In genomic region chr2:201126308-201127127, GRCh38 we compare ENCODE assay signal across 8 cellular contexts. TPM values are rescaled to one million over a fixed set of nuclear protein-coding genes. Genes with fewer than 3 reads are reported as not detected.
A peak's percentile ranks its signal among the peaks of the same experiment; 100 is the strongest.
DNase-seq lines count a peak whose midpoint lies in the region; ATAC-seq, FAIRE-seq and TF ChIP-seq lines count a peak whose summit lies in the region.

No MANE protein-coding gene starts in this region.

- H3K4me3 ChIP-seq in kidney (ENCODE audit: low read length in 2 of 2) = peak overlapping the region in 1 of 2 donors; percentile 47
- peak overlapping the region in 1 of 2 donors; percentile 8 for H3K4me3 ChIP-seq in tibial artery

- H3K36me3 ChIP-seq in kidney (ENCODE audit: control insufficient read depth in 1 of 2, insufficient read depth in 2 of 2, low read length in 2 of 2) = peaks cover 0 to 5% of the 10 kb centered on the region in 2 donors
- peaks cover 0 to 6% (median 5%) of the 10 kb centered on the region in 3 donors for H3K36me3 ChIP-seq in tibial artery

- no peaks in the 10 kb centered on the region for H3K9me3 Mint-ChIP-seq in activated naive CD4-positive, alpha-beta T cell treated with anti-CD3 and anti-CD28 coated beads, Interleukin-2, amount 50 U/mL, for 72 hours

- H3K4me1 ChIP-seq in kidney (ENCODE audit: control insufficient read depth in 1 of 2, insufficient read depth in 1 of 2, low read depth in 1 of 2, low read length in 2 of 2) = peaks cover 58 to 84% of the 10 kb centered on the region in 2 donors
- peaks cover 0 to 100% (median 63%) of the 10 kb centered on the region in 4 donors for H3K4me1 ChIP-seq in tibial artery

- no peak for DNase-seq in GM12891 (ENCODE audit: insufficient read length, low spot score)
- no peak for DNase-seq in activated naive CD4-positive, alpha-beta T cell treated with anti-CD3 and anti-CD28 coated beads, Interleukin-2, amount 50 U/mL, for 72 hours (ENCODE audit: low spot score in 2 of 2)
- no peak for DNase-seq in kidney
- no peak for DNase-seq in tibial artery
- no peak for DNase-seq in LoVo (ENCODE audit: low spot score)
- no peak for DNase-seq in NCI-H1092 (lab: John Stamatoyannopoulos, UW)

- TF ChIP-seq CTCF in kidney (IDR thresholded peaks at IDR 0.05; ENCODE audit: borderline replicate concordance, extremely low read depth, insufficient read depth) (no peak), tibial artery (IDR thresholded peaks at IDR 0.05) (no peak)

- peak; percentile 48 for FAIRE-seq in GM12891 (lab: Jason Lieb, UNC)
- no peak for FAIRE-seq in kidney (lab: Jason Lieb, UNC)

- peaks cover 46 to 47% of the 10 kb centered on the region in 2 donors for H3K36me3 Mint-ChIP-seq in activated naive CD4-positive, alpha-beta T cell treated with anti-CD3 and anti-CD28 coated beads, Interleukin-2, amount 50 U/mL, for 72 hours

- intact Hi-C loops in kidney (cut with DNase I) = no loop called here
- intact Hi-C loops in tibial artery (cut with DNase I; ENCODE audit: low total_unique reads) = no loop called here

- no peaks in the 10 kb centered on the region for H3K27me3 ChIP-seq in tibial artery

- peak overlapping the region; percentile 98 to 99 for H3K27ac Mint-ChIP-seq in activated naive CD4-positive, alpha-beta T cell treated with anti-CD3 and anti-CD28 coated beads, Interleukin-2, amount 50 U/mL, for 72 hours

- ATAC-seq in HG02763 (IDR thresholded peaks at IDR 0.05; ENCODE audit: unreplicated experiment) (peak; percentile 23), HG03175 (IDR thresholded peaks at IDR 0.05; ENCODE audit: unreplicated experiment) (no peak)
- ATAC-seq in activated naive CD4-positive, alpha-beta T cell treated with anti-CD3 and anti-CD28 coated beads, Interleukin-2, amount 50 U/mL, for 72 hours = peak in 1 of 2 donors; percentile 8

- no peaks in the 10 kb centered on the region for H3K9me3 ChIP-seq in kidney (ENCODE audit: control insufficient read depth in 1 of 2, low read length in 2 of 2)
- H3K9me3 ChIP-seq in tibial artery = no peaks in the 10 kb centered on the region

- H3K27ac ChIP-seq in kidney (ENCODE audit: low read depth in 2 of 2, low read length in 2 of 2) (peak overlapping the region; percentile 87 to 90), tibial artery (peak overlapping the region; percentile 58 to 63)

- H3K9ac ChIP-seq in kidney (ENCODE audit: low read length in 2 of 2) = peak overlapping the region in 1 of 2 donors; percentile 70

- TF ChIP-seq POLR2A in GM12891 (IDR thresholded peaks at IDR 0.05; ENCODE audit: low read depth, low read length) = no peak

TF ChIP-seq in GM12891, 5 proteins besides CTCF, POLR2A, EP300 and RAD21:
- TF ChIP-seq TAF1 (IDR thresholded peaks at IDR 0.05; ENCODE audit: low read depth, low read length) = no peak
- TF ChIP-seq POLR2AphosphoS5 (IDR thresholded peaks at IDR 0.05; ENCODE audit: low read depth, low read length) = no peak; the same call in 1 of the 2 replicates
- no peak for TF ChIP-seq PAX5 (IDR thresholded peaks at IDR 0.05; ENCODE audit: insufficient read depth, low read length, severe bottlenecking)
- TF ChIP-seq SPI1 (IDR thresholded peaks at IDR 0.05; ENCODE audit: low read depth, low read length) = no peak
- TF ChIP-seq POU2F2 (IDR thresholded peaks at IDR 0.05; ENCODE audit: low read depth, low read length) = no peak

RNA-seq across cellular contexts. Expression of gene CFLAR, which starts 10.6 kb away (rescaled TPM):
- 139 TPM for polyA plus RNA-seq in GM12891 (2012; ENCODE audit: low read depth, missing spikeins)
- 100 to 1,000 TPM; 275 to 321 TPM for total RNA-seq in activated naive CD4-positive, alpha-beta T cell treated with anti-CD3 and anti-CD28 coated beads, Interleukin-2, amount 50 U/mL, for 72 hours
- total RNA-seq in kidney = 263 TPM
- polyA plus RNA-seq in kidney (ENCODE audit: insufficient read depth, low read depth, low replicate concordance) = 47.2 TPM

RNA-seq across cellular contexts. Expression of gene NDUFB3, which starts 54.7 kb away (rescaled TPM):
- polyA plus RNA-seq in GM12891 (2012; ENCODE audit: low read depth, missing spikeins) = 149 TPM
- 100 to 1,000 TPM; 112 to 128 TPM for total RNA-seq in activated naive CD4-positive, alpha-beta T cell treated with anti-CD3 and anti-CD28 coated beads, Interleukin-2, amount 50 U/mL, for 72 hours
- 101 TPM for total RNA-seq in kidney
- polyA plus RNA-seq in kidney (ENCODE audit: insufficient read depth, low read depth, low replicate concordance) = 309 TPM

RNA-seq across cellular contexts. Expression of gene HYCC2, which starts 55.0 kb away (rescaled TPM):
- 3.0 TPM for polyA plus RNA-seq in GM12891 (2012; ENCODE audit: low read depth, missing spikeins)
- 10 to 100 TPM; 20.1 to 42.1 TPM for total RNA-seq in activated naive CD4-positive, alpha-beta T cell treated with anti-CD3 and anti-CD28 coated beads, Interleukin-2, amount 50 U/mL, for 72 hours
- total RNA-seq in kidney = 30.1 TPM
- polyA plus RNA-seq in kidney (ENCODE audit: insufficient read depth, low read depth, low replicate concordance) = 4.0 TPM

RNA-seq across cellular contexts. Expression of gene CASP10, which starts 56.4 kb away (rescaled TPM):
- 3.9 TPM for polyA plus RNA-seq in GM12891 (2012; ENCODE audit: low read depth, missing spikeins)
- 10 to 100 TPM; 23.5 to 25.1 TPM for total RNA-seq in activated naive CD4-positive, alpha-beta T cell treated with anti-CD3 and anti-CD28 coated beads, Interleukin-2, amount 50 U/mL, for 72 hours
- total RNA-seq in kidney = 24.6 TPM
- 4.5 TPM for polyA plus RNA-seq in kidney (ENCODE audit: insufficient read depth, low read depth, low replicate concordance)
